11 cellular contexts compared by ENCODE assay signal in genomic region chr3:5010706-5011554, GRCh38. TPM values are rescaled to one million over a fixed set of nuclear protein-coding genes. Genes with fewer than 3 reads are reported as not detected.
DNase-seq lines count a peak whose midpoint lies in the region; ATAC-seq and TF ChIP-seq lines count a peak whose summit lies in the region.
"Had no signal": no experiment of that assay in that cellular context is flagged by ENCODE, and none has a peak within 500 bp of the region (broad histone marks: within the 10 kb centered on the region; RNA-seq: fewer than 3 reads in every experiment).

No MANE protein-coding gene starts in this region.

- H3K27ac Mint-ChIP-seq in T-helper 2 cell treated with Interferon-gamma antibody and Interleukin-4, amounts not matched to agents 5 μg/mL and 100 μg/mL, for 36 hours: peak overlapping the region; percentile 72

- H3K4me1 Mint-ChIP-seq in T-helper 2 cell treated with Interferon-gamma antibody and Interleukin-4, amounts not matched to agents 5 μg/mL and 100 μg/mL, for 36 hours (ENCODE audit: low read depth): peaks cover 66% of the 10 kb centered on the region

- peaks cover 4% of the 10 kb centered on the region for H3K36me3 Mint-ChIP-seq in T-helper 2 cell treated with Interferon-gamma antibody and Interleukin-4, amounts not matched to agents 5 μg/mL and 100 μg/mL, for 36 hours (ENCODE audit: low read depth)

- H3K4me3 Mint-ChIP-seq in T-helper 2 cell treated with Interferon-gamma antibody and Interleukin-4, amounts not matched to agents 5 μg/mL and 100 μg/mL, for 36 hours: peak overlapping the region; percentile 39
- H3K4me3 Mint-ChIP-seq: H9 had no signal

- no peaks in the 10 kb centered on the region for H3K9me3 Mint-ChIP-seq in T-helper 2 cell treated with Interferon-gamma antibody and Interleukin-4, amounts not matched to agents 5 μg/mL and 100 μg/mL, for 36 hours
- H3K9me3 Mint-ChIP-seq: H9 had no signal

- H3K4me3 ChIP-seq in GM12865 (ENCODE audit: low read depth, low read length): peak overlapping the region; percentile 38
- H3K4me3 ChIP-seq: right atrium auricular region had no signal

- intact Hi-C loops in posterior vena cava (cut with DNase I): no loop called here

- DNase-seq in AG20443 (ENCODE audit: low spot score): peak; percentile 34
- DNase-seq in GM12865 (ENCODE audit: low read depth): peak; percentile 43
- no peak for DNase-seq in T-helper 2 cell treated with Interferon-gamma antibody and Interleukin-4, amounts not matched to agents 5 μg/mL and 100 μg/mL, for 36 hours (ENCODE audit: low spot score)
- peak; percentile 27 for DNase-seq in kidney tubule cell (ENCODE audit: low spot score)
- DNase-seq in NCI-H510A treated with DMSO at 0.1 percent for 48 hours (lab: John Stamatoyannopoulos, UW): no peak
- no peak for DNase-seq in posterior vena cava (ENCODE audit: low spot score)
- no peak for DNase-seq in effector CD4-positive, alpha-beta T cell
- DNase-seq: Caco-2, H9 had no signal

- no peaks in the 10 kb centered on the region for H3K27me3 Mint-ChIP-seq in T-helper 2 cell treated with Interferon-gamma antibody and Interleukin-4, amounts not matched to agents 5 μg/mL and 100 μg/mL, for 36 hours (ENCODE audit: low read depth)

- no peak for ATAC-seq in HG03469 (IDR thresholded peaks at IDR 0.05; ENCODE audit: unreplicated experiment)

- TF ChIP-seq CTCF in GM12865 (IDR thresholded peaks at IDR 0.05; ENCODE audit: insufficient read depth, low read depth, low read length, missing control alignments): no peak

RNA-seq across cellular contexts. Expression of gene BHLHE40, which starts 31.7 kb away (rescaled TPM):
- total RNA-seq in posterior vena cava: 10 to 100 TPM; 87.8 to 89.9 TPM

Comparison
In these comparisons a context has a peak if more than half of its experiments do, and no peak if none do; other contexts are left out.
1. DNase-seq: peak in AG20443 (single experiment), GM12865 (single experiment) and kidney tubule cell (single experiment); none in T-helper 2 cell treated with Interferon-gamma antibody and Interleukin-4, amounts not matched to agents 5 μg/mL and 100 μg/mL, for 36 hours (single experiment), NCI-H510A treated with DMSO at 0.1 percent for 48 hours (single experiment), posterior vena cava (single experiment) and effector CD4-positive, alpha-beta T cell (single experiment).